Comparison of ENCODE assay signal across 8 cellular contexts in genomic region chr9:33721674-33722358, GRCh38.
DNase-seq lines count a peak whose midpoint lies in the region; TF ChIP-seq lines count a peak whose summit lies in the region.

No MANE protein-coding gene starts in this region.

- no peaks in the 10 kb centered on the region for H3K27me3 Mint-ChIP-seq in endothelial cell (ENCODE audit: unreplicated experiment)

- no peak overlapping the region for H3K4me3 Mint-ChIP-seq in endothelial cell (ENCODE audit: unreplicated experiment)

- DNase-seq in AG10803 (ENCODE audit: low read depth) (peak; percentile 69), GM19238 (ENCODE audit: insufficient read length, low spot score) (peak; percentile 44), HT-29 (ENCODE audit: low spot score) (peak; percentile 91), NOMO-1 treated with dmso at 0.1 percent for 144 hours (lab: John Stamatoyannopoulos, UW; ENCODE audit: unreplicated experiment) (peak; percentile 67), endothelial cell (ENCODE audit: low spot score) (peak; percentile 94), mucosa of gallbladder (ENCODE audit: low spot score) (peak; percentile 87)
- DNase-seq in activated CD8-positive, alpha-beta memory T cell treated with anti-CD3 and anti-CD28 coated beads for 48 hours (ENCODE audit: low read depth in 2 of 3, low spot score in 2 of 3): peak; percentile 66 to 94 (median 80)
- DNase-seq in stimulated activated CD8-positive, alpha-beta memory T cell treated with anti-CD3 and anti-CD28 coated beads, Interleukin-4, amount 100 ng/mL, for 24 hours (ENCODE audit: low read depth): peak; percentile 79

- no peak overlapping the region for H3K4me3 ChIP-seq in AG10803 (ENCODE audit: low read length)

- no peaks in the 10 kb centered on the region for H3K4me1 Mint-ChIP-seq in endothelial cell (ENCODE audit: unreplicated experiment)

- H3K27ac Mint-ChIP-seq in endothelial cell (ENCODE audit: unreplicated experiment): no peak overlapping the region

- H3K36me3 Mint-ChIP-seq in endothelial cell (ENCODE audit: low read depth, unreplicated experiment): no peaks in the 10 kb centered on the region

- H3K9me3 Mint-ChIP-seq in endothelial cell (ENCODE audit: unreplicated experiment): no peaks in the 10 kb centered on the region

- TF ChIP-seq CTCF in AG10803 (conservative IDR thresholded peaks at IDR 0.05; ENCODE audit: low read length) (peak; percentile 100), endothelial cell (IDR thresholded peaks at IDR 0.05; ENCODE audit: unreplicated experiment) (peak; percentile 100)

Comparison
In these comparisons a context has a peak if more than half of its experiments do, and no peak if none do; other contexts are left out.
1. DNase-seq: peak in every context shown above with its lines; median percentile 94 in endothelial cell; 91 in HT-29; 87 in mucosa of gallbladder; 80 in activated CD8-positive, alpha-beta memory T cell treated with anti-CD3 and anti-CD28 coated beads for 48 hours; 79 in stimulated activated CD8-positive, alpha-beta memory T cell treated with anti-CD3 and anti-CD28 coated beads, Interleukin-4, amount 100 ng/mL, for 24 hours; 69 in AG10803; 67 in NOMO-1 treated with dmso at 0.1 percent for 144 hours; 44 in GM19238.